In genomic region chr4:161287678-161288352, GRCh38 we compare ENCODE assay signal across 27 cellular contexts.
DNase-seq lines count a peak whose midpoint lies in the region; ATAC-seq lines count a peak whose summit lies in the region.
"Had no signal": no experiment of that assay in that cellular context is flagged by ENCODE, and none has a peak within 500 bp of the region (broad histone marks: within the 10 kb centered on the region; RNA-seq: fewer than 3 reads in every experiment).

No MANE protein-coding gene starts in this region.

- CTCF ChIA-PET in activated CD4-positive, alpha-beta T cell treated with anti-CD3 and anti-CD28 coated beads, Interleukin-2, amount 10 ng/mL, durations not matched to agents 7 days and 5 days (lab: Charles Lee), result no interaction called here

- no peaks in the 10 kb centered on the region for H3K36me3 Mint-ChIP-seq in activated CD4-positive, alpha-beta T cell treated with anti-CD3 and anti-CD28 coated beads, Interleukin-2, amount 10 ng/mL, durations not matched to agents 7 days and 5 days (ENCODE audit: low read depth)
- H3K36me3 Mint-ChIP-seq: activated naive CD8-positive, alpha-beta T cell; stimulated activated memory B cell treated with anti-CD40 and anti-IgM and Interleukin-4, amounts not matched to agents 10 μg/mL and 1 μg/mL and 100 μg/mL, for 72 hours had no signal

- no peak overlapping the region for H3K4me3 Mint-ChIP-seq in stimulated activated naive CD8-positive, alpha-beta T cell treated with anti-CD3 and anti-CD28 coated beads, Interleukin-15, amount 100 ng/mL, for 72 hours
- no peak overlapping the region for H3K4me3 Mint-ChIP-seq in activated CD4-positive, alpha-beta T cell treated with anti-CD3 and anti-CD28 coated beads, Interleukin-2, amount 10 ng/mL, durations not matched to agents 7 days and 5 days
- H3K4me3 Mint-ChIP-seq: activated CD4-positive, alpha-beta T cell treated with anti-CD3 and anti-CD28 coated beads for 36 hours; activated naive CD8-positive, alpha-beta T cell; stimulated activated memory B cell treated with anti-CD40 and anti-IgM and Interleukin-4, amounts not matched to agents 10 μg/mL and 1 μg/mL and 100 μg/mL, for 72 hours had no signal

- H3K27ac Mint-ChIP-seq in stimulated activated naive CD8-positive, alpha-beta T cell treated with anti-CD3 and anti-CD28 coated beads, Interleukin-15, amount 100 ng/mL, for 72 hours, result no peak overlapping the region
- H3K27ac Mint-ChIP-seq in activated CD4-positive, alpha-beta T cell treated with anti-CD3 and anti-CD28 coated beads, Interleukin-2, amount 10 ng/mL, durations not matched to agents 7 days and 5 days, result no peak overlapping the region
- H3K27ac Mint-ChIP-seq: activated CD4-positive, alpha-beta T cell treated with anti-CD3 and anti-CD28 coated beads for 36 hours; activated naive CD8-positive, alpha-beta T cell; stimulated activated memory B cell treated with anti-CD40 and anti-IgM and Interleukin-4, amounts not matched to agents 10 μg/mL and 1 μg/mL and 100 μg/mL, for 72 hours had no signal

- ATAC-seq in GM18870 (IDR thresholded peaks at IDR 0.05; ENCODE audit: unreplicated experiment) (peak; percentile 65), HG02610 (IDR thresholded peaks at IDR 0.05; ENCODE audit: unreplicated experiment) (peak; percentile 98), HG03039 (IDR thresholded peaks at IDR 0.05; ENCODE audit: unreplicated experiment) (peak; percentile 77), HG02571 (IDR thresholded peaks at IDR 0.05; ENCODE audit: unreplicated experiment) (no peak)
- no peak for ATAC-seq in stimulated activated naive CD8-positive, alpha-beta T cell treated with anti-CD3 and anti-CD28 coated beads, Interleukin-15, amount 100 ng/mL, for 72 hours
- ATAC-seq: activated CD4-positive, alpha-beta T cell treated with anti-CD3 and anti-CD28 coated beads for 36 hours; left ventricle myocardium superior; right lobe of liver; Right ventricle myocardium inferior; stimulated activated memory B cell treated with anti-CD40 and anti-IgM and Interleukin-4, amounts not matched to agents 10 μg/mL and 1 μg/mL and 100 μg/mL, for 72 hours had no signal

- H3K4me1 Mint-ChIP-seq in stimulated activated naive CD8-positive, alpha-beta T cell treated with anti-CD3 and anti-CD28 coated beads, Interleukin-15, amount 100 ng/mL, for 72 hours, result no peaks in the 10 kb centered on the region
- H3K4me1 Mint-ChIP-seq in activated CD4-positive, alpha-beta T cell treated with anti-CD3 and anti-CD28 coated beads, Interleukin-2, amount 10 ng/mL, durations not matched to agents 7 days and 5 days, result no peaks in the 10 kb centered on the region
- H3K4me1 Mint-ChIP-seq: activated CD4-positive, alpha-beta T cell treated with anti-CD3 and anti-CD28 coated beads for 36 hours; stimulated activated memory B cell treated with anti-CD40 and anti-IgM and Interleukin-4, amounts not matched to agents 10 μg/mL and 1 μg/mL and 100 μg/mL, for 72 hours had no signal

- no peak for DNase-seq in NCI-H748 (lab: John Stamatoyannopoulos, UW; ENCODE audit: unreplicated experiment)
- no peak for DNase-seq in stimulated activated naive CD8-positive, alpha-beta T cell treated with anti-CD3 and anti-CD28 coated beads, Interleukin-15, amount 100 ng/mL, for 72 hours
- DNase-seq in activated CD4-positive, alpha-beta T cell treated with anti-CD3 and anti-CD28 coated beads, Interleukin-2, amount 10 ng/mL, durations not matched to agents 7 days and 5 days, result no peak
- DNase-seq: activated CD4-positive, alpha-beta T cell treated with anti-CD3 and anti-CD28 coated beads for 36 hours; activated CD8-positive, alpha-beta memory T cell treated with anti-CD3 and anti-CD28 coated beads for 24 hours; activated effector memory CD4-positive, alpha-beta T cell treated with Interleukin-2 at 50 U/mL for 16 hours; anterior cingulate cortex; Caco-2; effector CD4-positive, alpha-beta T cell; GDM1; glutamatergic neuron; left ventricle myocardium superior; MM.1S; NCI-H1417 treated with DMSO at 0.1 percent for 48 hours; NCI-H2107; NCI-H446 treated with DMSO at 0.1 percent for 48 hours; OCI-M1; right lobe of liver; stimulated activated CD4-positive, alpha-beta T cell treated with anti-CD3 and anti-CD28 coated beads, Interleukin-12 subunit alpha, Interleukin-12 subunit beta, amount 100 ng/mL, for 4 hours; stimulated activated CD4-positive, alpha-beta T cell treated with anti-CD3 and anti-CD28 coated beads, Interleukin-4, amount 100 ng/mL, for 4 hours had no signal

- POLR2A ChIA-PET in activated CD4-positive, alpha-beta T cell treated with anti-CD3 and anti-CD28 coated beads, Interleukin-2, amount 10 ng/mL, durations not matched to agents 7 days and 5 days (lab: Charles Lee), result no interaction called here

- H3K27me3 Mint-ChIP-seq in stimulated activated naive CD8-positive, alpha-beta T cell treated with anti-CD3 and anti-CD28 coated beads, Interleukin-15, amount 100 ng/mL, for 72 hours, result no peaks in the 10 kb centered on the region
- no peaks in the 10 kb centered on the region for H3K27me3 Mint-ChIP-seq in activated CD4-positive, alpha-beta T cell treated with anti-CD3 and anti-CD28 coated beads, Interleukin-2, amount 10 ng/mL, durations not matched to agents 7 days and 5 days
- H3K27me3 Mint-ChIP-seq: activated CD4-positive, alpha-beta T cell treated with anti-CD3 and anti-CD28 coated beads for 36 hours; activated naive CD8-positive, alpha-beta T cell; stimulated activated memory B cell treated with anti-CD40 and anti-IgM and Interleukin-4, amounts not matched to agents 10 μg/mL and 1 μg/mL and 100 μg/mL, for 72 hours had no signal

- H3K9me3 Mint-ChIP-seq in stimulated activated naive CD8-positive, alpha-beta T cell treated with anti-CD3 and anti-CD28 coated beads, Interleukin-15, amount 100 ng/mL, for 72 hours, result peaks cover 20 to 25% of the 10 kb centered on the region in 2 donors
- H3K9me3 Mint-ChIP-seq in activated CD4-positive, alpha-beta T cell treated with anti-CD3 and anti-CD28 coated beads, Interleukin-2, amount 10 ng/mL, durations not matched to agents 7 days and 5 days, result peaks cover 12% of the 10 kb centered on the region

Comparison
In these comparisons a context has a peak if more than half of its experiments do, and no peak if none do; other contexts are left out.
1. ATAC-seq: peak in GM18870 (single experiment), HG02610 (single experiment) and HG03039 (single experiment); none in HG02571 (single experiment) and stimulated activated naive CD8-positive, alpha-beta T cell treated with anti-CD3 and anti-CD28 coated beads, Interleukin-15, amount 100 ng/mL, for 72 hours (single experiment).